In genomic region chr15:25674948-25675347, GRCh38 we compare ENCODE assay signal across 1 cellular context.
TF ChIP-seq lines count a peak whose summit lies in the region.

No MANE protein-coding gene starts in this region.

TF ChIP-seq in GM23338, 12 proteins besides CTCF, POLR2A, EP300 and RAD21 (continued from another document):
- no peak for TF ChIP-seq JUNB (IDR thresholded peaks at IDR 0.05; ENCODE audit: unreplicated experiment)
- no peak for TF ChIP-seq ZNF114 (CRISPR knock-in tag; IDR thresholded peaks at IDR 0.05)
- no peak for TF ChIP-seq CREB1 (CRISPR knock-in tag; IDR thresholded peaks at IDR 0.05; ENCODE audit: low read depth)
- TF ChIP-seq REST (IDR thresholded peaks at IDR 0.05; ENCODE audit: unreplicated experiment), result no peak
